ENCODE assay signal across 9 cellular contexts in genomic region chr6:36118550-36119107, GRCh38.
DNase-seq lines count a peak whose midpoint lies in the region; ATAC-seq and TF ChIP-seq lines count a peak whose summit lies in the region.
"Had no signal": no experiment of that assay in that cellular context is flagged by ENCODE, and none has a peak within 500 bp of the region (broad histone marks: within the 10 kb centered on the region; RNA-seq: fewer than 3 reads in every experiment).

No MANE protein-coding gene starts in this region.

- H3K27ac ChIP-seq in KMS-11 (no peak overlapping the region), epithelial cell of prostate (peak overlapping the region; percentile 56)
- H3K27ac ChIP-seq: cardiac muscle cell had no signal

- ATAC-seq in activated CD4-positive, CD25-positive, alpha-beta regulatory T cell treated with anti-CD3 and anti-CD28 coated beads, Interleukin-2, amount 50 U/mL, for 24 hours: peak; percentile 77 to 86
- ATAC-seq in HG03432 (IDR thresholded peaks at IDR 0.05; ENCODE audit: unreplicated experiment): no peak

- no peaks in the 10 kb centered on the region for H3K79me2 ChIP-seq in KMS-11 (ENCODE audit: insufficient read depth, low read depth)

- in situ Hi-C loops in ACHN (cut with HindIII; ENCODE audit: low pct_ligation_motif_present, low pct_unique_long_range_greater_than_20kb, low sequenced_read_pairs): no loop called here

- no peak overlapping the region for H3K9ac ChIP-seq in KMS-11

- no peak overlapping the region for H3K4me3 ChIP-seq in KMS-11 (IDR thresholded peaks at IDR 0.05; ENCODE audit: insufficient read depth, low read depth, low read length)
- H3K4me3 ChIP-seq: cardiac muscle cell had no signal

- no peak overlapping the region for H2AFZ ChIP-seq in KMS-11 (ENCODE audit: low read depth)

- H3K4me1 ChIP-seq in KMS-11 (ENCODE audit: low read depth, poor library complexity, severe bottlenecking): peaks cover 64% of the 10 kb centered on the region

- H3K27me3 ChIP-seq in KMS-11 (ENCODE audit: insufficient read depth, low read depth): no peaks in the 10 kb centered on the region
- H3K27me3 ChIP-seq: cardiac muscle cell had no signal

- TF ChIP-seq CTCF in KMS-11 (conservative IDR thresholded peaks at IDR 0.05; ENCODE audit: low read depth, low read length): no peak

- no peaks in the 10 kb centered on the region for H3K36me3 ChIP-seq in KMS-11 (ENCODE audit: insufficient read depth)
- H3K36me3 ChIP-seq: cardiac muscle cell had no signal

- peak overlapping the region; percentile 16; the same call in 1 of the 2 replicates for H3K4me2 ChIP-seq in KMS-11

- DNase-seq in epithelial cell of prostate (ENCODE audit: low read depth, low spot score): peak; percentile 52
- peak; percentile 77 for DNase-seq in stimulated activated CD4-positive, alpha-beta T cell treated with anti-CD3 and anti-CD28 coated beads, Interleukin-1b, Interleukin-23, amount 100 ng/mL, for 48 hours
- DNase-seq in GM19238 (ENCODE audit: insufficient read length, low spot score): no peak
- no peak for DNase-seq in SHP77 treated with DMSO at 0.1 percent for 48 hours (lab: John Stamatoyannopoulos, UW)
- DNase-seq in ACHN: no peak

- no peaks in the 10 kb centered on the region for H4K20me1 ChIP-seq in KMS-11 (ENCODE audit: insufficient read depth)

Comparison
In these comparisons a context has a peak if more than half of its experiments do, and no peak if none do; other contexts are left out.
1. DNase-seq: peak in epithelial cell of prostate (single experiment) and stimulated activated CD4-positive, alpha-beta T cell treated with anti-CD3 and anti-CD28 coated beads, Interleukin-1b, Interleukin-23, amount 100 ng/mL, for 48 hours (single experiment); none in GM19238 (single experiment), SHP77 treated with DMSO at 0.1 percent for 48 hours (single experiment) and ACHN (single experiment).